31 cellular contexts compared by ENCODE assay signal in the genomic region with DNA sequence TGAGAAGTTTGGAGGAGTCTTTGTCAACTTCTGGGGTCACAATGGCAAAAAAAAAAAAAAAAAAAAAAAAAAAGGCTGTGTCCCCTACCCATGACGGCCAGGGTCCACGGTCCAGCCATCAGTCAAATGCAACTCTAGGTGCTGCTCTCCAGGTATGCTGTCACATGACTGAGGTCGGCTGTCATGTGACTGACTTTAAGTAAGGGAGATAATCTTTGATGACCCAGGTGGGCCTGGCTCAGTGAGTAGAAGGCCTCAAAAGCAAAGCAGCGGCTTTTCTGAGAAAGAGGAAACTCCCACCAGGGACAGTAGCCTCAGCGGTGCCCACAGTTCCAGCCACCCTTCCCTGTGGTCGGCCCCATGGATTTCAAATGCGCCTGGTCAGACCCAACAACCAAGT.
"Had no signal": no experiment of that assay in that cellular context is flagged by ENCODE, and none has a peak within 500 bp of the region (broad histone marks: within the 10 kb centered on the region; RNA-seq: fewer than 3 reads in every experiment).

No MANE protein-coding gene starts in this region.

- H3K36me3 Mint-ChIP-seq: activated CD8-positive, alpha-beta memory T cell treated with anti-CD3 and anti-CD28 coated beads, Interleukin-2, amount 10 ng/mL, durations not matched to agents 7 days and 5 days; activated naive CD4-positive, alpha-beta T cell treated with anti-CD3 and anti-CD28 coated beads, Interleukin-2, amount 50 U/mL, for 72 hours had no signal

- H3K4me1 Mint-ChIP-seq: activated CD4-positive, alpha-beta T cell treated with anti-CD3 and anti-CD28 coated beads, Interleukin-2, amount 10 ng/mL, durations not matched to agents 24 days and 14 days; activated naive CD8-positive, alpha-beta T cell treated with anti-CD3 and anti-CD28 coated beads, Interleukin-2, amount 50 U/mL, for 24 hours had no signal

- ATAC-seq: activated CD8-positive, alpha-beta memory T cell treated with anti-CD3 and anti-CD28 coated beads, Interleukin-2, amount 10 ng/mL, durations not matched to agents 7 days and 5 days; activated naive CD4-positive, alpha-beta T cell treated with anti-CD3 and anti-CD28 coated beads, Interleukin-2, amount 50 U/mL, for 72 hours; activated naive CD8-positive, alpha-beta T cell treated with anti-CD3 and anti-CD28 coated beads, Interleukin-2, amount 50 U/mL, for 24 hours; body of pancreas had no signal

- H3K27me3 ChIP-seq: ascending aorta, body of pancreas, Peyer's patch had no signal

- DNase-seq: activated B cell treated with CpG ODN at 0.5 μM for 24 hours; activated CD4-positive, alpha-beta T cell treated with anti-CD3 and anti-CD28 coated beads for 1 hour; activated CD4-positive, alpha-beta T cell treated with anti-CD3 and anti-CD28 coated beads, Interleukin-2, amount 10 ng/mL, durations not matched to agents 24 days and 14 days; activated CD4-positive, alpha-beta T cell treated with anti-CD3 and anti-CD28 coated beads, Interleukin-2, amount 50 U/mL, for 48 hours; activated CD8-positive, alpha-beta memory T cell treated with anti-CD3 and anti-CD28 coated beads, Interleukin-2, amount 10 ng/mL, durations not matched to agents 7 days and 5 days; activated effector memory CD4-positive, alpha-beta T cell treated with Interleukin-2 at 50 U/mL for 16 hours; activated naive CD4-positive, alpha-beta T cell treated with Interleukin-2 at 50 U/mL for 16 hours; activated naive CD8-positive, alpha-beta T cell treated with anti-CD3 and anti-CD28 coated beads, Interleukin-2, amount 50 U/mL, for 24 hours; activated T-cell treated with anti-CD3 and anti-CD28 coated beads, Interleukin-2, amount 50 U/mL, for 24 hours; amniotic stem cell; body of pancreas; central memory CD4-positive, alpha-beta T cell; Kasumi-1; NCI-H1092 treated with DMSO at 0.1 percent for 48 hours; NCI-H1436; NCI-H1694 treated with DMSO at 0.1 percent for 48 hours; NCI-H2029 treated with DMSO at 0.1 percent for 48 hours; NCI-H510A treated with DMSO at 0.1 percent for 48 hours; NCI-H69; NK-92 treated with Interleukin-12 subunit alpha and Interleukin-12 subunit beta, amount 100 ng/mL, for 24 hours; Peyer's patch; Right ventricle myocardium superior; SJCRH30; SK-N-SH; T-helper 9 cell had no signal

- H3K36me3 ChIP-seq: ascending aorta, Peyer's patch, SJCRH30 had no signal

- H3K4me3 ChIP-seq: ascending aorta, body of pancreas, Peyer's patch, SJCRH30 had no signal

- H3K9me3 ChIP-seq: ascending aorta, body of pancreas, Peyer's patch, SJCRH30, SK-N-SH had no signal

- H3K27ac Mint-ChIP-seq: activated B cell treated with CpG ODN at 0.5 μM for 24 hours; activated CD4-positive, alpha-beta T cell treated with anti-CD3 and anti-CD28 coated beads, Interleukin-2, amount 10 ng/mL, durations not matched to agents 24 days and 14 days; activated CD8-positive, alpha-beta memory T cell treated with anti-CD3 and anti-CD28 coated beads, Interleukin-2, amount 10 ng/mL, durations not matched to agents 7 days and 5 days; activated naive CD4-positive, alpha-beta T cell treated with anti-CD3 and anti-CD28 coated beads, Interleukin-2, amount 50 U/mL, for 72 hours; activated naive CD8-positive, alpha-beta T cell treated with anti-CD3 and anti-CD28 coated beads, Interleukin-2, amount 50 U/mL, for 24 hours; activated T-cell treated with anti-CD3 and anti-CD28 coated beads, Interleukin-2, amount 50 U/mL, for 24 hours; activated T-helper 1 cell treated with anti-CD3 and anti-CD28 coated beads, Interleukin-12 subunit alpha, Interleukin-12 subunit beta, Interleukin-2, Interleukin-4 antibody, amounts not matched to agents 30 ng/mL and 10 ng/mL and 1 ng/mL, durations not matched to agents 14 hours and 24 hours and 36 hours; T-helper 1 cell treated with Interleukin-12 subunit alpha and Interleukin-12 subunit beta and Interleukin-4 antibody, amounts not matched to agents 30 μg/mL and 1 μg/mL, for 36 hours had no signal

- H3K4me2 ChIP-seq: SK-N-SH had no signal

- H3K27ac ChIP-seq: ascending aorta, body of pancreas, Peyer's patch, RWPE1, SJCRH30 had no signal

- H3K4me3 Mint-ChIP-seq: activated B cell treated with CpG ODN at 0.5 μM for 24 hours; activated CD4-positive, alpha-beta T cell treated with anti-CD3 and anti-CD28 coated beads, Interleukin-2, amount 10 ng/mL, durations not matched to agents 24 days and 14 days; activated CD8-positive, alpha-beta memory T cell treated with anti-CD3 and anti-CD28 coated beads, Interleukin-2, amount 10 ng/mL, durations not matched to agents 7 days and 5 days; activated naive CD8-positive, alpha-beta T cell treated with anti-CD3 and anti-CD28 coated beads, Interleukin-2, amount 50 U/mL, for 24 hours; activated T-cell treated with anti-CD3 and anti-CD28 coated beads, Interleukin-2, amount 50 U/mL, for 24 hours; activated T-helper 1 cell treated with anti-CD3 and anti-CD28 coated beads, Interleukin-12 subunit alpha, Interleukin-12 subunit beta, Interleukin-2, Interleukin-4 antibody, amounts not matched to agents 30 ng/mL and 10 ng/mL and 1 ng/mL, durations not matched to agents 14 hours and 24 hours and 36 hours; T-helper 1 cell treated with Interleukin-12 subunit alpha and Interleukin-12 subunit beta and Interleukin-4 antibody, amounts not matched to agents 30 μg/mL and 1 μg/mL, for 36 hours had no signal

- H3K9me3 Mint-ChIP-seq: activated B cell treated with CpG ODN at 0.5 μM for 24 hours; activated CD4-positive, alpha-beta T cell treated with anti-CD3 and anti-CD28 coated beads, Interleukin-2, amount 10 ng/mL, durations not matched to agents 24 days and 14 days; activated naive CD4-positive, alpha-beta T cell treated with anti-CD3 and anti-CD28 coated beads, Interleukin-2, amount 50 U/mL, for 72 hours; activated naive CD8-positive, alpha-beta T cell treated with anti-CD3 and anti-CD28 coated beads, Interleukin-2, amount 50 U/mL, for 24 hours; activated T-cell treated with anti-CD3 and anti-CD28 coated beads, Interleukin-2, amount 50 U/mL, for 24 hours; activated T-helper 1 cell treated with anti-CD3 and anti-CD28 coated beads, Interleukin-12 subunit alpha, Interleukin-12 subunit beta, Interleukin-2, Interleukin-4 antibody, amounts not matched to agents 30 ng/mL and 10 ng/mL and 1 ng/mL, durations not matched to agents 14 hours and 24 hours and 36 hours; T-helper 1 cell treated with Interleukin-12 subunit alpha and Interleukin-12 subunit beta and Interleukin-4 antibody, amounts not matched to agents 30 μg/mL and 1 μg/mL, for 36 hours had no signal

- H3K27me3 Mint-ChIP-seq: activated B cell treated with CpG ODN at 0.5 μM for 24 hours; activated T-cell treated with anti-CD3 and anti-CD28 coated beads, Interleukin-2, amount 50 U/mL, for 24 hours had no signal

- H3K4me1 ChIP-seq: ascending aorta, body of pancreas, Peyer's patch, SJCRH30 had no signal

- FAIRE-seq: bronchial epithelial cell had no signal

- H3K9ac ChIP-seq: SK-N-SH had no signal
